8 cellular contexts compared by ENCODE assay signal in genomic region chr19:30227071-30227621, GRCh38.
DNase-seq lines count a peak whose midpoint lies in the region; ATAC-seq, FAIRE-seq and TF ChIP-seq lines count a peak whose summit lies in the region.

No MANE protein-coding gene starts in this region.

- H4K91ac ChIP-seq in mesenchymal stem cell (ENCODE audit: low read length), result no peak overlapping the region

- H3K27ac ChIP-seq in caudate nucleus (ENCODE audit: low read depth, low read length) (peak overlapping the region; percentile 58), mesenchymal stem cell (ENCODE audit: low read length, poor library complexity, severe bottlenecking) (no peak overlapping the region), uterus (no peak overlapping the region)

- H3K27me3 ChIP-seq in mesenchymal stem cell (ENCODE audit: control insufficient read depth in 1 of 2, insufficient read depth in 1 of 2, low read length in 2 of 2), result peaks cover 75 to 87% of the 10 kb centered on the region in 2 experiments
- peaks cover 12 to 36% of the 10 kb centered on the region in 2 donors for H3K27me3 ChIP-seq in uterus

- ATAC-seq in HG03135 (IDR thresholded peaks at IDR 0.05; ENCODE audit: unreplicated experiment) (peak; percentile 33), HG03439 (IDR thresholded peaks at IDR 0.05; ENCODE audit: unreplicated experiment) (no peak)

- H2BK120ac ChIP-seq in mesenchymal stem cell (ENCODE audit: low read depth, low read length), result no peak overlapping the region

- peak overlapping the region; percentile 29 for H3K9ac ChIP-seq in mesenchymal stem cell (ENCODE audit: low read length)

- intact Hi-C loops in uterus (cut with DNase I; ENCODE audit: low total_unique reads), result no loop called here

- WGBS in mesenchymal stem cell, result under 1% methylated on average over 31 of the region's 32 CpGs

- TF ChIP-seq POLR2A in uterus (IDR thresholded peaks at IDR 0.05) (no peak), GM12892 (IDR thresholded peaks at IDR 0.05; ENCODE audit: low read depth, low read length) (no peak)

- no peak overlapping the region for H2AFZ ChIP-seq in mesenchymal stem cell (ENCODE audit: low read depth, low read length)

- no peak overlapping the region for H4K8ac ChIP-seq in mesenchymal stem cell (ENCODE audit: low read length)

- no peak overlapping the region for H2BK12ac ChIP-seq in mesenchymal stem cell (ENCODE audit: low read length in 2 of 2)

- H3K36me3 ChIP-seq in mesenchymal stem cell (ENCODE audit: control insufficient read depth in 1 of 2, insufficient read depth in 2 of 2, low read depth in 1 of 2, low read length in 2 of 2) (no peaks in the 10 kb centered on the region), uterus (no peaks in the 10 kb centered on the region)

- H2BK5ac ChIP-seq in mesenchymal stem cell (ENCODE audit: low read depth, low read length, poor library complexity, severe bottlenecking), result no peak overlapping the region

- H2BK15ac ChIP-seq in mesenchymal stem cell (ENCODE audit: low read depth, poor library complexity, severe bottlenecking), result no peak overlapping the region

- peak; percentile 14 for DNase-seq in ELF-1 (ENCODE audit: low read depth, low spot score)
- DNase-seq in caudate nucleus (lab: John Stamatoyannopoulos, UW), result peak in 2 of 61 donors; percentile 59 to 67
- DNase-seq in mesenchymal stem cell, result no peak
- DNase-seq in uterus, result no peak
- no peak for DNase-seq in GM12892 (ENCODE audit: insufficient read length)
- no peak for DNase-seq in NOMO-1 (lab: John Stamatoyannopoulos, UW; ENCODE audit: unreplicated experiment in 2 of 2)

- H3K4me3 ChIP-seq in mesenchymal stem cell (ENCODE audit: insufficient read depth in 1 of 2, low read depth in 1 of 2, low read length in 2 of 2) (peak overlapping the region; percentile 65 to 76), uterus (peak overlapping the region; percentile 15 to 41)

- no peak overlapping the region for H2AK5ac ChIP-seq in mesenchymal stem cell (ENCODE audit: low read length, severe bottlenecking)

- H3K14ac ChIP-seq in mesenchymal stem cell (ENCODE audit: low read length in 2 of 2), result no peak overlapping the region

- peak overlapping the region; percentile 72 for H3K4me2 ChIP-seq in mesenchymal stem cell (ENCODE audit: low read length, poor library complexity, severe bottlenecking)

- H3K23ac ChIP-seq in mesenchymal stem cell (ENCODE audit: low read length in 2 of 2), result no peak overlapping the region

- no peak overlapping the region for H3K18ac ChIP-seq in mesenchymal stem cell (ENCODE audit: low read depth in 1 of 2, low read length in 2 of 2)

- no peak for FAIRE-seq in GM12892 (lab: Jason Lieb, UNC)

- no peaks in the 10 kb centered on the region for H3K9me3 ChIP-seq in mesenchymal stem cell (ENCODE audit: control insufficient read depth, low read length)
- H3K9me3 ChIP-seq in uterus, result no peaks in the 10 kb centered on the region

- H3K4me1 ChIP-seq in mesenchymal stem cell (ENCODE audit: control insufficient read depth, insufficient read depth, low read depth, low read length) (peaks cover 41% of the 10 kb centered on the region), uterus (peaks cover 0 to 26% of the 10 kb centered on the region in 2 donors)

- H3K4ac ChIP-seq in mesenchymal stem cell (ENCODE audit: low read depth in 1 of 2, low read length in 2 of 2), result no peak overlapping the region

- no peak for TF ChIP-seq CTCF in uterus (IDR thresholded peaks at IDR 0.05)

- H3K79me1 ChIP-seq in mesenchymal stem cell (replicated peaks; ENCODE audit: low read length, poor library complexity, severe bottlenecking), result no peaks in the 10 kb centered on the region
